In the genomic region with DNA sequence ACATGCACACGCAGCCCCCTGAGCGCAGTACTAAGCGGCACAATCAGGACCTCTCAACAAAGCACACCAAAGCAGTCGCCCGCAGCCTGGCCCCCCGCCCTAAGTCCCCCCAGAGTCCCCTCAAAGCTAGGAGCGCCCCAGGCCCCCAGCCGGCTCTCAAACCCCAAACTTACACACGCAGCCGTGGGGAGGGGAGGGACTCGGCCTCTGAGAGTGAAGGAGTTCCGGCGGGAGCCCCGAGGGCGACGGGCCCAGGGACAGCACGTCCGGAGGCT, we compare ENCODE assay signal across 8 cellular contexts. TPM values are rescaled to one million over a fixed set of nuclear protein-coding genes. Genes with fewer than 3 reads are reported as not detected.
A peak's percentile ranks its signal among the peaks of the same experiment; 100 is the strongest.
DNase-seq lines count a peak whose midpoint lies in the region; ATAC-seq, FAIRE-seq and TF ChIP-seq lines count a peak whose summit lies in the region.

No MANE protein-coding gene starts in this region.

- intact Hi-C loops in sigmoid colon (cut with DNase I), result no loop called here

- WGBS in sigmoid colon, 2 donors, result 1 to 3% methylated on average over 18 of the region's 18 CpGs

- H3K27ac ChIP-seq in sigmoid colon, result peak overlapping the region in 1 of 4 donors; percentile 75

- TF ChIP-seq CTCF in foreskin fibroblast (IDR thresholded peaks at IDR 0.05; ENCODE audit: low read depth, low read length) (no peak), sigmoid colon (IDR thresholded peaks at IDR 0.05) (no peak)

- DNase-seq in foreskin fibroblast (no peak), sigmoid colon (no peak), NCI-H1436 (lab: John Stamatoyannopoulos, UW) (no peak), islet precursor cell (no peak), urothelium cell line (ENCODE audit: low spot score) (no peak)

- H3K4me3 ChIP-seq in foreskin fibroblast (ENCODE audit: low read depth in 1 of 2, low read length in 2 of 2) (peak overlapping the region; percentile 72 to 90), sigmoid colon (peak overlapping the region; percentile 37 to 58 (median 48))

- H3K9me3 ChIP-seq in ES-I3 (ENCODE audit: control insufficient read depth, insufficient read depth, low read length) (no peaks in the 10 kb centered on the region), sigmoid colon (no peaks in the 10 kb centered on the region)

- H3K9ac ChIP-seq in ES-I3 (ENCODE audit: low read depth, low read length), result peak overlapping the region; percentile 65; the same call in 1 of the 2 replicates

- no peak for FAIRE-seq in urothelium cell line (lab: Jason Lieb, UNC)

- TF ChIP-seq POLR2A in sigmoid colon (IDR thresholded peaks at IDR 0.05), result no peak

- TF ChIP-seq EP300 in sigmoid colon (IDR thresholded peaks at IDR 0.05), result no peak

- peak; percentile 1; the same call in 2 of the 3 replicates for ATAC-seq in SK-N-SH treated with all-trans-retinoic acid at 6 μM for 48 hours
- no peak for ATAC-seq in GM19452 (IDR thresholded peaks at IDR 0.05; ENCODE audit: unreplicated experiment)

- H3K27me3 ChIP-seq in sigmoid colon, result peaks cover 89 to 100% (median 99%) of the 10 kb centered on the region in 3 donors

- H3K4me1 ChIP-seq in ES-I3 (ENCODE audit: insufficient read depth, low read length) (peaks cover 24% of the 10 kb centered on the region), sigmoid colon (peaks cover 0 to 80% (median 65%) of the 10 kb centered on the region in 4 donors)

- H3K36me3 ChIP-seq in ES-I3 (ENCODE audit: insufficient read depth, low read length) (no peaks in the 10 kb centered on the region), sigmoid colon (no peaks in the 10 kb centered on the region)

TF ChIP-seq in SK-N-SH treated with all-trans-retinoic acid at 6 μM for 48 hours, 23 proteins besides CTCF, POLR2A, EP300 and RAD21:
- TF ChIP-seq ARNTL (CRISPR knock-in tag; IDR thresholded peaks at IDR 0.05; ENCODE audit: borderline replicate concordance, low read depth) (no peak), ZFP30 (CRISPR knock-in tag; IDR thresholded peaks at IDR 0.05) (no peak), BACH2 (CRISPR knock-in tag; IDR thresholded peaks at IDR 0.05; ENCODE audit: borderline replicate concordance) (no peak), ZFP3 (CRISPR knock-in tag; IDR thresholded peaks at IDR 0.05) (no peak)
- TF ChIP-seq, protein P1, sequence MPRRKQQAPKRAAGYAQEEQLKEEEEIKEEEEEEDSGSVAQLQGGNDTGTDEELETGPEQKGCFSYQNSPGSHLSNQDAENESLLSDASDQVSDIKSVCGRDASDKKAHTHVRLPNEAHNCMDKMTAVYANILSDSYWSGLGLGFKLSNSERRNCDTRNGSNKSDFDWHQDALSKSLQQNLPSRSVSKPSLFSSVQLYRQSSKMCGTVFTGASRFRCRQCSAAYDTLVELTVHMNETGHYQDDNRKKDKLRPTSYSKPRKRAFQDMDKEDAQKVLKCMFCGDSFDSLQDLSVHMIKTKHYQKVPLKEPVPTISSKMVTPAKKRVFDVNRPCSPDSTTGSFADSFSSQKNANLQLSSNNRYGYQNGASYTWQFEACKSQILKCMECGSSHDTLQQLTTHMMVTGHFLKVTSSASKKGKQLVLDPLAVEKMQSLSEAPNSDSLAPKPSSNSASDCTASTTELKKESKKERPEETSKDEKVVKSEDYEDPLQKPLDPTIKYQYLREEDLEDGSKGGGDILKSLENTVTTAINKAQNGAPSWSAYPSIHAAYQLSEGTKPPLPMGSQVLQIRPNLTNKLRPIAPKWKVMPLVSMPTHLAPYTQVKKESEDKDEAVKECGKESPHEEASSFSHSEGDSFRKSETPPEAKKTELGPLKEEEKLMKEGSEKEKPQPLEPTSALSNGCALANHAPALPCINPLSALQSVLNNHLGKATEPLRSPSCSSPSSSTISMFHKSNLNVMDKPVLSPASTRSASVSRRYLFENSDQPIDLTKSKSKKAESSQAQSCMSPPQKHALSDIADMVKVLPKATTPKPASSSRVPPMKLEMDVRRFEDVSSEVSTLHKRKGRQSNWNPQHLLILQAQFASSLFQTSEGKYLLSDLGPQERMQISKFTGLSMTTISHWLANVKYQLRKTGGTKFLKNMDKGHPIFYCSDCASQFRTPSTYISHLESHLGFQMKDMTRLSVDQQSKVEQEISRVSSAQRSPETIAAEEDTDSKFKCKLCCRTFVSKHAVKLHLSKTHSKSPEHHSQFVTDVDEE (CRISPR knock-in tag; IDR thresholded peaks at IDR 0.05), result no peak
TF ChIP-seq in SK-N-SH treated with all-trans-retinoic acid at 6 μM for 48 hours: peak in this region for 0.

RNA-seq across cellular contexts. Expression of a gene that starts 5.5 kb away (rescaled TPM):
- 1 to 10 TPM; 2.1 to 6.6 (median 5.0) TPM for total RNA-seq in sigmoid colon
- polyA plus RNA-seq in sigmoid colon, result 1 to 10 TPM in 2 of 3 donors, under 1 TPM in 1; 0.46 to 5.2 (median 1.8) TPM

RNA-seq across cellular contexts. Expression of a gene that starts 20.8 kb away (rescaled TPM):
- total RNA-seq in sigmoid colon, result not detected
- not detected for polyA plus RNA-seq in sigmoid colon
